8 cellular contexts compared by ENCODE assay signal in genomic region chr18:26215247-26215970, GRCh38. TPM values are rescaled to one million over a fixed set of nuclear protein-coding genes. Genes with fewer than 3 reads are reported as not detected.
DNase-seq lines count a peak whose midpoint lies in the region; ATAC-seq, FAIRE-seq and TF ChIP-seq lines count a peak whose summit lies in the region.

No MANE protein-coding gene starts in this region.

- H2BK120ac ChIP-seq in H1 (replicated peaks; ENCODE audit: low read depth, low read length): no peak overlapping the region

- no peaks in the 10 kb centered on the region for H3K27me3 Mint-ChIP-seq in glutamatergic neuron (ENCODE audit: unreplicated experiment)

- no peak overlapping the region for H2BK5ac ChIP-seq in H1 (ENCODE audit: low read depth, low read length)

- no peak overlapping the region for H4K91ac ChIP-seq in H1 (replicated peaks; ENCODE audit: insufficient read length, low read length)

- H4K20me1 ChIP-seq in SU-DHL-6 (ENCODE audit: low read depth, low read length): no peaks in the 10 kb centered on the region
- no peaks in the 10 kb centered on the region for H4K20me1 ChIP-seq in H1 (replicated peaks in 1 of 2; ENCODE audit: control insufficient read depth in 1 of 2, insufficient read depth in 2 of 2, low read length in 2 of 2)

- no peak for TF ChIP-seq RAD21 in H1 (IDR thresholded peaks at IDR 0.05 in 1 of 2, conservative IDR thresholded peaks at IDR 0.05 in 1 of 2; ENCODE audit: low read depth in 2 of 2, low read length in 2 of 2)

- H3K4me1 ChIP-seq in H1 (replicated peaks in 1 of 4; ENCODE audit: control insufficient read depth in 3 of 4, insufficient read depth in 4 of 4, low read length in 3 of 4): no peaks in the 10 kb centered on the region; a peak in 1 of 7 replicates

- POLR2A ChIA-PET in H1 (lab: Charles Lee; ENCODE audit: partially characterized antibody): interaction anchor here (1.2 kb wide), 1 partner anchor 8 kb away, joined by 4 read pairs; no protein-coding TSS in a partner anchor

- WGBS in H1 (ENCODE audit: extremely low coverage in 1 of 2, insufficient coverage in 1 of 2, insufficient read length in 1 of 2, insufficient replicate concordance in 2 of 2, low coverage in 1 of 2, low lambda C conversion rate in 2 of 2, missing lambda C conversion rate in 1 of 2), 2 experiments: 90% methylated on average over 7 of the region's 7 CpGs; no CpG with 5 or more reads in 1 of the 2 experiments

- H3K27me3 ChIP-seq in SU-DHL-6 (ENCODE audit: low read length): no peaks in the 10 kb centered on the region
- no peaks in the 10 kb centered on the region for H3K27me3 ChIP-seq in H1 (replicated peaks in 1 of 4; ENCODE audit: control insufficient read depth in 3 of 4, extremely low read depth in 1 of 4, insufficient read depth in 3 of 4, low read length in 3 of 4)

- no peak overlapping the region for H2BK12ac ChIP-seq in H1 (ENCODE audit: low read depth, low read length)

- H3K56ac ChIP-seq in H1 (replicated peaks; ENCODE audit: insufficient read length, low read depth, low read length): no peak overlapping the region

- H4K8ac ChIP-seq in H1 (ENCODE audit: extremely low read depth, insufficient read depth, low read length): no peak overlapping the region

- H3K9ac ChIP-seq in SU-DHL-6 (ENCODE audit: low read length) (peak overlapping the region; percentile 42), H1 (replicated peaks in 1 of 4; ENCODE audit: extremely low read depth in 1 of 4, low read depth in 3 of 4, low read length in 3 of 4) (no peak overlapping the region)

- H3K14ac ChIP-seq in H1 (ENCODE audit: insufficient read length): no peak overlapping the region

- FAIRE-seq in H1 (lab: Jason Lieb, UNC): no peak

- DNase-seq in H1 (ENCODE audit: low read depth in 1 of 2, low spot score in 2 of 2) (no peak), glutamatergic neuron (no peak), HUDEP-2 (lab: John Stamatoyannopoulos, UW; ENCODE audit: unreplicated experiment in 76 of 76) (no peak), NCI-H446 (lab: John Stamatoyannopoulos, UW) (no peak), DMS53 (lab: John Stamatoyannopoulos, UW) (no peak)

- H3K36me3 Mint-ChIP-seq in glutamatergic neuron (ENCODE audit: unreplicated experiment): no peaks in the 10 kb centered on the region

- H3K36me3 ChIP-seq in SU-DHL-6 (ENCODE audit: low read length): no peaks in the 10 kb centered on the region
- no peaks in the 10 kb centered on the region for H3K36me3 ChIP-seq in H1 (ENCODE audit: control insufficient read depth in 2 of 4, insufficient read depth in 4 of 4, low read length in 3 of 4)

- no peaks in the 10 kb centered on the region for H3K9me2 ChIP-seq in SU-DHL-6 (replicated peaks; ENCODE audit: insufficient read depth, low read length)

- peak overlapping the region; percentile 60 for H3K4me2 ChIP-seq in SU-DHL-6 (ENCODE audit: low read depth, low read length, poor library complexity, severe bottlenecking)
- H3K4me2 ChIP-seq in H1 (ENCODE audit: insufficient read depth in 1 of 2, low read depth in 2 of 2, low read length in 2 of 2): no peak overlapping the region

- H3K9me3 Mint-ChIP-seq in glutamatergic neuron (ENCODE audit: unreplicated experiment): peaks cover 2% of the 10 kb centered on the region

- H3K18ac ChIP-seq in H1 (ENCODE audit: extremely low read depth, low read length): no peak overlapping the region

- H3K79me2 ChIP-seq in SU-DHL-6 (ENCODE audit: insufficient read depth, low read length) (no peaks in the 10 kb centered on the region), H1 (ENCODE audit: control insufficient read depth in 1 of 2, insufficient read depth in 2 of 2, low read length in 2 of 2) (no peaks in the 10 kb centered on the region)

- TF ChIP-seq POLR2A in H1 (IDR thresholded peaks at IDR 0.05; ENCODE audit: control extremely low read depth in 1 of 2, low read depth in 2 of 2, low read length in 2 of 2): no peak

- H2AFZ ChIP-seq in SU-DHL-6 (ENCODE audit: low read depth, low read length, severe bottlenecking) (peak overlapping the region; percentile 55), H1 (ENCODE audit: low read length) (peak overlapping the region; percentile 22; the same call in 1 of the 2 replicates)

- H3K4me1 Mint-ChIP-seq in glutamatergic neuron (ENCODE audit: low read depth, unreplicated experiment): no peaks in the 10 kb centered on the region

- no peak overlapping the region for H2BK20ac ChIP-seq in H1 (ENCODE audit: low read length)

- no peak overlapping the region for H2BK15ac ChIP-seq in H1 (ENCODE audit: low read length)

- TF ChIP-seq CTCF in SU-DHL-6 (IDR thresholded peaks at IDR 0.05; ENCODE audit: insufficient read depth, low read length, poor library complexity, severe bottlenecking) (no peak), H1 (IDR thresholded peaks at IDR 0.05; ENCODE audit: control extremely low read depth in 1 of 3, insufficient read depth in 1 of 3, low read depth in 1 of 3, low read length in 3 of 3) (no peak), glutamatergic neuron (IDR thresholded peaks at IDR 0.05; ENCODE audit: partially characterized antibody, unreplicated experiment) (no peak)

- H3K9me3 ChIP-seq in SU-DHL-6 (ENCODE audit: insufficient read depth, low read length) (no peaks in the 10 kb centered on the region), H1 (ENCODE audit: insufficient read depth in 2 of 2, low read depth in 1 of 2, low read length in 1 of 2) (no peaks in the 10 kb centered on the region)

- no peaks in the 10 kb centered on the region for H3K23me2 ChIP-seq in H1 (ENCODE audit: low read depth, low read length)

- ATAC-seq in GM18870 (IDR thresholded peaks at IDR 0.05; ENCODE audit: unreplicated experiment) (peak; percentile 98), HG02884 (IDR thresholded peaks at IDR 0.05; ENCODE audit: unreplicated experiment) (peak; percentile 97)

- no peak for TF ChIP-seq EP300 in H1 (IDR thresholded peaks at IDR 0.05; ENCODE audit: borderline replicate concordance in 1 of 2, low read depth in 2 of 2, low read length in 2 of 2)

- no peak overlapping the region for H3K4me3 Mint-ChIP-seq in glutamatergic neuron (ENCODE audit: unreplicated experiment)

- no peak overlapping the region for H2AK5ac ChIP-seq in H1 (ENCODE audit: low read depth, low read length)

- H3K27ac ChIP-seq in SU-DHL-6 (ENCODE audit: low read depth, low read length) (peak overlapping the region; percentile 71), H1 (ENCODE audit: low read depth, low read length) (no peak overlapping the region)

- peak overlapping the region; percentile 7 for H3K4me3 ChIP-seq in SU-DHL-6 (ENCODE audit: insufficient read depth, low read length, poor library complexity, severe bottlenecking)
- no peak overlapping the region for H3K4me3 ChIP-seq in H1 (ENCODE audit: extremely low read depth in 1 of 4, insufficient read depth in 2 of 4, low read depth in 3 of 4, low read length in 4 of 4)

- H3F3A ChIP-seq in SU-DHL-6 (ENCODE audit: insufficient read depth): peaks cover 15% of the 10 kb centered on the region

- H3K23ac ChIP-seq in H1 (ENCODE audit: insufficient read length): no peak overlapping the region

- CTCF ChIA-PET in H1 (lab: Charles Lee; ENCODE audit: partially characterized antibody): no interaction called here

- no peaks in the 10 kb centered on the region for H3K79me1 ChIP-seq in H1 (ENCODE audit: low read depth, low read length)

- H3K4ac ChIP-seq in H1 (replicated peaks; ENCODE audit: insufficient read length, low read depth, low read length): no peak overlapping the region

- no peak overlapping the region for H4K5ac ChIP-seq in H1 (ENCODE audit: insufficient read length, low read depth, low read length)

- H3K27ac Mint-ChIP-seq in glutamatergic neuron (ENCODE audit: unreplicated experiment): no peak overlapping the region

TF ChIP-seq in H1, 55 proteins besides CTCF, POLR2A, EP300 and RAD21:
- TF ChIP-seq POU5F1 (IDR thresholded peaks at IDR 0.05; ENCODE audit: low read depth, low read length): no peak
- TF ChIP-seq KDM5A (IDR thresholded peaks at IDR 0.05; ENCODE audit: low read length): no peak
- no peak for TF ChIP-seq CEBPB (IDR thresholded peaks at IDR 0.05; ENCODE audit: low read depth, low read length)
- no peak for TF ChIP-seq CHD1 (IDR thresholded peaks at IDR 0.05; ENCODE audit: low read depth, low read length)
- no peak for TF ChIP-seq NANOG (IDR thresholded peaks at IDR 0.05; ENCODE audit: insufficient read depth, low read depth, low read length, poor library complexity, severe bottlenecking)
- TF ChIP-seq CTBP2 (IDR thresholded peaks at IDR 0.05; ENCODE audit: borderline replicate concordance, insufficient read depth, insufficient read length, low read length): no peak
- no peak for TF ChIP-seq CBX5 (IDR thresholded peaks at IDR 0.05; ENCODE audit: low read depth, low read length)
- no peak for TF ChIP-seq ASH2L (IDR thresholded peaks at IDR 0.05; ENCODE audit: low read length)
- TF ChIP-seq TAF1 (IDR thresholded peaks at IDR 0.05; ENCODE audit: low read depth, low read length): no peak
- TF ChIP-seq SIX5 (IDR thresholded peaks at IDR 0.05; ENCODE audit: low read depth, low read length): no peak
- no peak for TF ChIP-seq RBBP5 (IDR thresholded peaks at IDR 0.05; ENCODE audit: borderline replicate concordance, low read depth, low read length)
- no peak for TF ChIP-seq CHD2 (IDR thresholded peaks at IDR 0.05; ENCODE audit: low read length)
- no peak for TF ChIP-seq JUND (IDR thresholded peaks at IDR 0.05; ENCODE audit: low read length)

RNA-seq across cellular contexts. Expression of gene TAF4B, which starts 10.8 kb away (rescaled TPM):
- 19.8 TPM in 2 replicates for total RNA-seq in H1 (2021; fragmentation: NEBNext Ultra II Directional; extraction: Animal tissue kit (Norgen Biotek cat#: 25700))
- 6.9 and 9.3 TPM in 2 replicates for polyA plus RNA-seq in H1 (2011; rRNA removed)
- 10.8 TPM for polyA plus RNA-seq in H1 (2011; cell fraction: cytosol; rRNA removed)
- 11.1 TPM for polyA plus RNA-seq in H1 (2011; cell fraction: nucleus; rRNA removed)
- 8.4 to 12.7 TPM (median 11.5 TPM) in 4 replicates for polyA plus RNA-seq in H1 (2012, experiment 1 of 2)
- polyA plus RNA-seq in H1 (2012, experiment 2 of 2): 0.76 TPM
- 10.9 TPM for polyA plus RNA-seq in H1 (2013, experiment 1 of 2)
- 10.4 TPM for polyA plus RNA-seq in H1 (2013, experiment 2 of 2)
- polyA minus RNA-seq in H1 (2011; rRNA and poly(A)+ RNA removed): 24.6 and 34.1 TPM in 2 replicates
- polyA minus RNA-seq in H1 (2011; cell fraction: cytosol; rRNA and poly(A)+ RNA removed): 15.4 TPM
- 61.2 TPM for polyA minus RNA-seq in H1 (2011; cell fraction: nucleus; rRNA and poly(A)+ RNA removed)
- 1.4 TPM for total RNA-seq in glutamatergic neuron (ENCODE audit: unreplicated experiment)
